ENCODE assay signal across 8 cellular contexts in genomic region chr10:68720793-68721672, GRCh38. TPM values are rescaled to one million over a fixed set of nuclear protein-coding genes. Genes with fewer than 3 reads are reported as not detected.
DNase-seq lines count a peak whose midpoint lies in the region; ATAC-seq, FAIRE-seq and TF ChIP-seq lines count a peak whose summit lies in the region.

CCAR1 (plus strand) TSS chr10:68721239; CDS start chr10:68722505, 1,266 bp downstream.

- TF ChIP-seq CTCF in OCI-LY3 (IDR thresholded peaks at IDR 0.05; ENCODE audit: low read depth, low read length): no peak

- no peaks in the 10 kb centered on the region for H4K20me1 ChIP-seq in OCI-LY3 (ENCODE audit: insufficient read depth, low read length)

- H3K79me2 ChIP-seq in OCI-LY3 (ENCODE audit: low read length): peaks cover 27% of the 10 kb centered on the region

- H3K27ac ChIP-seq in OCI-LY3 (ENCODE audit: low read length): peak within 1 kb of the TSS; percentile 73
- peak within 1 kb of the TSS; percentile 95 for H3K27ac ChIP-seq in mesodermal cell (ENCODE audit: low read depth, low read length, severe bottlenecking)

- peak; percentile 98 for ATAC-seq in GM21515 (IDR thresholded peaks at IDR 0.05; ENCODE audit: unreplicated experiment)

- peak within 1 kb of the TSS; percentile 32; the same call in 1 of the 2 replicates for H2AFZ ChIP-seq in OCI-LY3 (ENCODE audit: low read depth, low read length)

- H3K9me3 ChIP-seq in OCI-LY3 (ENCODE audit: insufficient read depth, low read length) (no peaks in the 10 kb centered on the region), mesodermal cell (ENCODE audit: control insufficient read depth, low read length) (no peaks in the 10 kb centered on the region)

- no peaks in the 10 kb centered on the region for H3K27me3 ChIP-seq in OCI-LY3 (ENCODE audit: low read depth, low read length)

- H3K36me3 ChIP-seq in OCI-LY3 (replicated peaks; ENCODE audit: low read depth, low read length) (no peaks in the 10 kb centered on the region), mesodermal cell (ENCODE audit: control insufficient read depth, insufficient read depth, low read length) (peaks cover 32% of the 10 kb centered on the region)

- peak within 1 kb of the TSS; percentile 94 for H3K9ac ChIP-seq in OCI-LY3 (ENCODE audit: low read length)

- H3K4me3 ChIP-seq in OCI-LY3 (ENCODE audit: low read length) (peak within 1 kb of the TSS; percentile 90), mesodermal cell (ENCODE audit: extremely low read depth, insufficient read depth, low read length, poor library complexity, severe bottlenecking) (peak within 1 kb of the TSS; percentile 98)

- peak; percentile 87 for DNase-seq in D341Med (ENCODE audit: low spot score)
- peak; percentile 89 for DNase-seq in HuH-7 (ENCODE audit: low spot score)
- DNase-seq in activated CD8-positive, alpha-beta memory T cell treated with anti-CD3 and anti-CD28 coated beads, Interleukin-2, amount 50 U/mL, for 48 hours: peak; percentile 98
- DNase-seq in stimulated activated CD8-positive, alpha-beta memory T cell treated with anti-CD3 and anti-CD28 coated beads, Interleukin-15, amount 100 ng/mL, for 4 hours (ENCODE audit: low read depth in 2 of 2): peak; percentile 95

- FAIRE-seq in endometrium (lab: Jason Lieb, UNC): peak; percentile 97

- H3K4me1 ChIP-seq in OCI-LY3 (ENCODE audit: low read length) (peaks cover 7% of the 10 kb centered on the region), mesodermal cell (ENCODE audit: control insufficient read depth, insufficient read depth, low read length, poor library complexity, severe bottlenecking) (peaks cover 3% of the 10 kb centered on the region)

- H3K4me2 ChIP-seq in OCI-LY3 (ENCODE audit: low read length): peak within 1 kb of the TSS; percentile 86

- 0% methylated on average over 43 to 58 of the region's 72 CpGs for WGBS in mesodermal cell (ENCODE audit: insufficient coverage in 2 of 2), 2 experiments

RNA-seq across cellular contexts. Expression of gene CCAR1, which starts in this region (rescaled TPM):
- polyA plus RNA-seq in mesodermal cell (2013, experiment 1 of 2): 69.1 TPM
- 76.8 TPM for polyA plus RNA-seq in mesodermal cell (2013, experiment 2 of 2)

Comparison
In these comparisons a context has a peak if more than half of its experiments do, and no peak if none do; other contexts are left out.
1. Peak in every context shown above with its lines: DNase-seq, ATAC-seq, H3K4me3 ChIP-seq and H3K27ac ChIP-seq.